In the genomic region with DNA sequence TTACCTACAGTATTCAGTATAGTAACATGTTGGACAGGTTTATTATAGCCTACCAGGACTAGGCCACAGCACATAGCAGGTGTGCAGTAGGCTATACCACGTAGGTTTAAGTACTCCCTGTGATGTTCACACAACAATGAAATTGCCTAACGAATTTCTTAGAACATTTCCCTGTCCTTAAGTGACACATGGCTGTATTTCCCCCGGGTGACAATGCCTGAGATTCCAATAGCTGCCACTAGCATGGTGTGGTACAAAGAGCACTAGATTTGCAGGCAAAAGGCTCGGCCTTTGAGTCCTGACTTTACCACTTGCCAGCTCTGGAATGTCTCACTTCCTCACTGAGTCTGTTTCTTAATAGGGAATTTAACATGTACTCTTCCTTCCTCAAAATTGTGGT, we compare ENCODE assay signal across 11 cellular contexts. TPM values are rescaled to one million over a fixed set of nuclear protein-coding genes. Genes with fewer than 3 reads are reported as not detected.
DNase-seq lines count a peak whose midpoint lies in the region; ATAC-seq and TF ChIP-seq lines count a peak whose summit lies in the region.
"Had no signal": no experiment of that assay in that cellular context is flagged by ENCODE, and none has a peak within 500 bp of the region (broad histone marks: within the 10 kb centered on the region; RNA-seq: fewer than 3 reads in every experiment).

No MANE protein-coding gene starts in this region.

- peaks cover 0 to 22% (median 2%) of the 10 kb centered on the region in 4 donors for H3K4me1 ChIP-seq in Peyer's patch
- peaks cover 2 to 30% (median 22%) of the 10 kb centered on the region in 5 donors for H3K4me1 ChIP-seq in subcutaneous abdominal adipose tissue (ENCODE audit: control insufficient read depth in 5 of 5, insufficient read depth in 5 of 5, low read length in 5 of 5)

- TF ChIP-seq CTCF in Peyer's patch (IDR thresholded peaks at IDR 0.05) = peak in 4 of 6 experiments; percentile 15 to 84 (median 78)

- H3K9me3 ChIP-seq in Peyer's patch (no peaks in the 10 kb centered on the region), subcutaneous abdominal adipose tissue (ENCODE audit: control insufficient read depth in 5 of 5, low read length in 5 of 5) (peaks cover 0 to 4% (median 0%) of the 10 kb centered on the region in 5 donors)

- peaks cover 0 to 3% of the 10 kb centered on the region in 2 donors for H3K9me3 Mint-ChIP-seq in activated naive CD4-positive, alpha-beta T cell treated with anti-CD3 and anti-CD28 coated beads, Interleukin-2, amount 50 U/mL, for 72 hours

- no peak overlapping the region for H3K27ac Mint-ChIP-seq in activated naive CD4-positive, alpha-beta T cell treated with anti-CD3 and anti-CD28 coated beads, Interleukin-2, amount 50 U/mL, for 72 hours

- H3K4me3 ChIP-seq in Peyer's patch = no peak overlapping the region
- H3K4me3 ChIP-seq in subcutaneous abdominal adipose tissue (ENCODE audit: low read depth in 1 of 5, low read length in 5 of 5) = no peak overlapping the region

- H3K36me3 Mint-ChIP-seq in activated naive CD4-positive, alpha-beta T cell treated with anti-CD3 and anti-CD28 coated beads, Interleukin-2, amount 50 U/mL, for 72 hours = peaks cover 0 to 4% of the 10 kb centered on the region in 2 donors

- H3K36me3 ChIP-seq in Peyer's patch (no peaks in the 10 kb centered on the region), subcutaneous abdominal adipose tissue (ENCODE audit: control insufficient read depth in 5 of 5, insufficient read depth in 5 of 5, low read length in 5 of 5) (peaks cover 1 to 9% (median 4%) of the 10 kb centered on the region in 5 donors)

- H3K27me3 ChIP-seq in Peyer's patch (no peaks in the 10 kb centered on the region), subcutaneous abdominal adipose tissue (ENCODE audit: control insufficient read depth in 5 of 5, insufficient read depth in 4 of 5, low read length in 5 of 5) (no peaks in the 10 kb centered on the region)

- intact Hi-C loops in left colon (cut with DNase I, micrococcal nuclease) = no loop called here

- no peak for TF ChIP-seq POLR2A in Peyer's patch (IDR thresholded peaks at IDR 0.05)

- DNase-seq in NCI-H1417 (lab: John Stamatoyannopoulos, UW) (peak in 2 of 3 experiments; percentile 49 to 77), NCI-H1417 treated with DMSO at 0.1 percent for 48 hours (lab: John Stamatoyannopoulos, UW) (no peak), Peyer's patch (peak in 1 of 3 donors; percentile 71), left colon (peak; percentile 43 to 80), HUDEP-2 (lab: John Stamatoyannopoulos, UW; ENCODE audit: unreplicated experiment in 76 of 76) (no peak), NCI-H774 (lab: John Stamatoyannopoulos, UW) (no peak)
- no peak for DNase-seq in activated naive CD4-positive, alpha-beta T cell treated with anti-CD3 and anti-CD28 coated beads, Interleukin-2, amount 50 U/mL, for 72 hours (ENCODE audit: low spot score in 2 of 2)
- DNase-seq: kidney glomerular epithelial cell, NCI-H1694, SHP77 treated with DMSO at 0.1 percent for 48 hours had no signal

- ATAC-seq in left colon = peak; percentile 91
- no peak for ATAC-seq in activated naive CD4-positive, alpha-beta T cell treated with anti-CD3 and anti-CD28 coated beads, Interleukin-2, amount 50 U/mL, for 72 hours

- no peak overlapping the region for H3K9ac ChIP-seq in subcutaneous abdominal adipose tissue (ENCODE audit: low read length in 5 of 5)

- peak overlapping the region in 3 of 4 donors; percentile 50 to 70 (median 67) for H3K27ac ChIP-seq in Peyer's patch
- H3K27ac ChIP-seq in subcutaneous abdominal adipose tissue (ENCODE audit: low read depth, low read length) = peak overlapping the region; percentile 28

RNA-seq across cellular contexts. Expression of a gene that starts 19.7 kb away (rescaled TPM):
- total RNA-seq in Peyer's patch = 10 to 100 TPM; 15.7 to 20.8 (median 17.6) TPM
- total RNA-seq in left colon = 10 to 100 TPM; 31.8 to 36.8 TPM
- not detected for total RNA-seq in activated naive CD4-positive, alpha-beta T cell treated with anti-CD3 and anti-CD28 coated beads, Interleukin-2, amount 50 U/mL, for 72 hours

RNA-seq across cellular contexts. Expression of a gene that starts 27.7 kb away (rescaled TPM):
- total RNA-seq in Peyer's patch (10 to 100 TPM; 62.9 to 93.3 (median 65.9) TPM), left colon (10 to 100 TPM; 59.2 to 59.8 TPM)
- 10 to 100 TPM; 40.8 to 45.2 TPM for total RNA-seq in activated naive CD4-positive, alpha-beta T cell treated with anti-CD3 and anti-CD28 coated beads, Interleukin-2, amount 50 U/mL, for 72 hours

Comparison
In these comparisons a context has a peak if more than half of its experiments do, and no peak if none do; other contexts are left out.
1. DNase-seq: peak in NCI-H1417 (2 of 3) and left colon (2 of 2); none in NCI-H1417 treated with DMSO at 0.1 percent for 48 hours (single experiment), HUDEP-2 (0 of 76), activated naive CD4-positive, alpha-beta T cell treated with anti-CD3 and anti-CD28 coated beads, Interleukin-2, amount 50 U/mL, for 72 hours (0 of 2) and NCI-H774 (single experiment).
2. RNA of a gene that starts 19.7 kb away (total RNA-seq): 31.8 to 36.8 TPM in left colon and 15.7 to 20.8 TPM in Peyer's patch; not detected in activated naive CD4-positive, alpha-beta T cell treated with anti-CD3 and anti-CD28 coated beads, Interleukin-2, amount 50 U/mL, for 72 hours; every median in the first group is over 10 times any median in the second.